Comparison of ENCODE assay signal across 8 cellular contexts in the genomic region with DNA sequence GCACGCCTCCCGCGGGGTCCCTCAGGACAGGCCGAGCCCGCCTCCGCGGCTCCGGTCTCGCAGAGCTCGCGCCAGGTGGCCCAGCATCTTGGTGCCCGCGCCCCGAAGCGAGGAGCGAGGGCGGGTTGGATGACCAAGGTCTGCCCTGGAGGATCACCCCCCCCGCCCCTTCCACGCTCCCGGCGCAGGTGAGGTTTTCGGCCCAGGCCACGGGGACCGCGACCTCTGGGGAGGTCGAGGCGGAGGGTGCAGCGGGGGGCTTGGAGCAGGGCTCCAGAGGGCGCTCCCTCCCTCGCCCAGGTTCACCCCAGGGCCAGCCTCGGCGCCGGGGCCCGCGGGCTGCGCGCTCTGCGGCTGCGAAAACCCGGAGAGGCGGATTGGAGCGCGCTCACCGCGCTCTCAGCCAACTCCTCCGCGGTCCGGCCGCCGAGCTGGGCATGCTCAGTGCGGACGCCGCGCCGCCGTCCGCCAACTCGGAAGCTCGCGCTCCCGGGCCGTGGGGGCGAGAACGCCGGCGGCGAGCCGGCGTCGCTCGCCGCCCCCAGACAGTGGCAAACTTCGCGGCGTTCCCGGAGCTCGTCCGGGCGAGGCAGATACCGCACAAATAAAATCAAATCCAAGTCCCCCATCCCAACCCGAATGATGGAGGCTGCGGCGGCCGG. TPM values are rescaled to one million over a fixed set of nuclear protein-coding genes. Genes with fewer than 3 reads are reported as not detected.
DNase-seq lines count a peak whose midpoint lies in the region; ATAC-seq and TF ChIP-seq lines count a peak whose summit lies in the region.

A gene with protein sequence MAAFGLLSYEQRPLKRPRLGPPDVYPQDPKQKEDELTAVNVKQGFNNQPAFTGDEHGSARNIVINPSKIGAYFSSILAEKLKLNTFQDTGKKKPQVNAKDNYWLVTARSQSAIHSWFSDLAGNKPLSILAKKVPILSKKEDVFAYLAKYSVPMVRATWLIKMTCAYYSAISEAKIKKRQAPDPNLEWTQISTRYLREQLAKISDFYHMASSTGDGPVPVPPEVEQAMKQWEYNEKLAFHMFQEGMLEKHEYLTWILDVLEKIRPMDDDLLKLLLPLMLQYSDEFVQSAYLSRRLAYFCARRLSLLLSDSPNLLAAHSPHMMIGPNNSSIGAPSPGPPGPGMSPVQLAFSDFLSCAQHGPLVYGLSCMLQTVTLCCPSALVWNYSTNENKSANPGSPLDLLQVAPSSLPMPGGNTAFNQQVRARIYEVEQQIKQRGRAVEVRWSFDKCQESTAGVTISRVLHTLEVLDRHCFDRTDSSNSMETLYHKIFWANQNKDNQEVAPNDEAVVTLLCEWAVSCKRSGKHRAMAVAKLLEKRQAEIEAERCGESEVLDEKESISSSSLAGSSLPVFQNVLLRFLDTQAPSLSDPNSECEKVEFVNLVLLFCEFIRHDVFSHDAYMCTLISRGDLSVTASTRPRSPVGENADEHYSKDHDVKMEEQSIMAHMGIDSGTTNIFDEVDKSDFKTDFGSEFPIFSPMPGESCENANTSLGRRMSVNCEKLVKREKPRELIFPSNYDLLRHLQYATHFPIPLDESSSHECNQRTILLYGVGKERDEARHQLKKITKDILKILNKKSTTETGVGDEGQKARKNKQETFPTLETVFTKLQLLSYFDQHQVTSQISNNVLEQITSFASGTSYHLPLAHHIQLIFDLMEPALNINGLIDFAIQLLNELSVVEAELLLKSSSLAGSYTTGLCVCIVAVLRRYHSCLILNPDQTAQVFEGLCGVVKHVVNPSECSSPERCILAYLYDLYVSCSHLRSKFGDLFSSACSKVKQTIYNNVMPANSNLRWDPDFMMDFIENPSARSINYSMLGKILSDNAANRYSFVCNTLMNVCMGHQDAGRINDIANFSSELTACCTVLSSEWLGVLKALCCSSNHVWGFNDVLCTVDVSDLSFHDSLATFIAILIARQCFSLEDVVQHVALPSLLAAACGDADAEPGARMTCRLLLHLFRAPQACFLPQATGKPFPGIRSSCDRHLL (N-terminal part only) (plus strand): TSS at position 438 of the 662 bp plus-strand sequence. CDS start 1,263 bp downstream, outside the sequence.

- peak within 1 kb of the TSS; percentile 97 for H3K4me3 Mint-ChIP-seq in Calu3 (ENCODE audit: low read depth, unreplicated experiment)
- peak within 1 kb of the TSS; percentile 91 for H3K4me3 Mint-ChIP-seq in activated naive CD8-positive, alpha-beta T cell

- H3K9me3 ChIP-seq in HUES48 (ENCODE audit: control insufficient read depth, insufficient read depth, low read length) (no peaks in the 10 kb centered on the region), OCI-LY7 (ENCODE audit: low read length) (no peaks in the 10 kb centered on the region), neutrophil (no peaks in the 10 kb centered on the region), transverse colon (no peaks in the 10 kb centered on the region)

- peaks cover 18% of the 10 kb centered on the region for H3K27me3 ChIP-seq in HUES48 (ENCODE audit: control insufficient read depth, insufficient read depth, low read length)
- H3K27me3 ChIP-seq in neutrophil = peaks cover 81% of the 10 kb centered on the region
- H3K27me3 ChIP-seq in transverse colon = peaks cover 67% of the 10 kb centered on the region

- POLR2A ChIA-PET in OCI-LY7 (lab: Charles Lee) = interaction anchor here (0.6 to 3.8 kb wide), 11 partner anchors 9 to 676 kb away, joined by 3 to 14 read pairs (median 4); no protein-coding TSS in a partner anchor

- peaks cover 9% of the 10 kb centered on the region for H3K4me1 Mint-ChIP-seq in Calu3 (ENCODE audit: low read depth, unreplicated experiment)
- H3K4me1 Mint-ChIP-seq in activated naive CD8-positive, alpha-beta T cell (ENCODE audit: low read depth) = peaks cover 11% of the 10 kb centered on the region

- H3K4me3 ChIP-seq in HUES48 (ENCODE audit: low read depth, low read length) = peak within 1 kb of the TSS; percentile 74
- H3K4me3 ChIP-seq in OCI-LY7 (ENCODE audit: low read depth, low read length, poor library complexity, severe bottlenecking) = peak within 1 kb of the TSS; percentile 88
- peak within 1 kb of the TSS; percentile 68 to 76 for H3K4me3 ChIP-seq in neutrophil (ENCODE audit: low read depth in 1 of 2, low read length in 1 of 2)
- peak within 1 kb of the TSS; percentile 43 to 66 (median 48) for H3K4me3 ChIP-seq in transverse colon

- intact Hi-C loops in Calu3 (cut with micrococcal nuclease; ENCODE audit: unreplicated experiment) (loop anchor here (5.0 kb wide), 2 partner anchors 62 to 158 kb away; no protein-coding TSS in a partner anchor), OCI-LY7 (cut with micrococcal nuclease; ENCODE audit: unreplicated experiment) (loop anchor here (1.0 to 5.0 kb wide), 5 partner anchors 61 to 1273 kb away; a partner anchor contains a TSS), transverse colon (cut with DNase I; ENCODE audit: low total_unique reads) (no loop called here)

- no peaks in the 10 kb centered on the region for H3K9me2 ChIP-seq in OCI-LY7 (ENCODE audit: insufficient read depth, low read length)

- TF ChIP-seq POLR2A in transverse colon (IDR thresholded peaks at IDR 0.05) = no peak

- peak within 1 kb of the TSS; percentile 38; the same call in 1 of the 2 replicates for H3K9ac ChIP-seq in HUES48 (ENCODE audit: low read depth, low read length)

- no peaks in the 10 kb centered on the region for H3K9me3 Mint-ChIP-seq in Calu3 (ENCODE audit: low read depth, unreplicated experiment)
- H3K9me3 Mint-ChIP-seq in activated naive CD8-positive, alpha-beta T cell (ENCODE audit: low read depth) = no peaks in the 10 kb centered on the region

- in situ Hi-C loops in transverse colon (cut with MboI; ENCODE audit: low pct_ligation_motif_present in 1 of 4, low pct_unique_long_range_greater_than_20kb in 1 of 4, low sequenced_read_pairs in 3 of 4) = no loop called here

- peak; percentile 67 for ATAC-seq in GM21381 (IDR thresholded peaks at IDR 0.05; ENCODE audit: unreplicated experiment)

- WGBS in transverse colon (ENCODE audit: low coverage in 1 of 2), 2 donors = 1% methylated on average over 24 of the region's 84 CpGs; no CpG with 5 or more reads in 1 of the 2 donors

- no peaks in the 10 kb centered on the region for H4K20me1 ChIP-seq in OCI-LY7 (ENCODE audit: insufficient read depth, low read length)

- H3K4me1 ChIP-seq in HUES48 (ENCODE audit: control insufficient read depth, insufficient read depth, low read length) (peaks cover 30% of the 10 kb centered on the region), OCI-LY7 (ENCODE audit: insufficient read depth, low read length, poor library complexity, severe bottlenecking) (peaks cover 25% of the 10 kb centered on the region), neutrophil (ENCODE audit: control insufficient read depth in 1 of 2, insufficient read depth in 1 of 2, low read depth in 1 of 2, low read length in 1 of 2) (peaks cover 24% of the 10 kb centered on the region in 2 experiments), transverse colon (peaks cover 0 to 24% (median 21%) of the 10 kb centered on the region in 4 donors)

- H3K36me3 Mint-ChIP-seq in Calu3 (ENCODE audit: insufficient read depth, unreplicated experiment) = peaks cover 26% of the 10 kb centered on the region
- no peaks in the 10 kb centered on the region for H3K36me3 Mint-ChIP-seq in activated naive CD8-positive, alpha-beta T cell

- peak within 1 kb of the TSS; percentile 93 for H3K4me2 ChIP-seq in OCI-LY7 (ENCODE audit: low read length)

- H3K36me3 ChIP-seq in HUES48 (ENCODE audit: control insufficient read depth, insufficient read depth, low read length) (no peaks in the 10 kb centered on the region), OCI-LY7 (ENCODE audit: insufficient read depth, low read length) (peaks cover 5% of the 10 kb centered on the region; the same call in 1 of the 2 replicates), neutrophil (no peaks in the 10 kb centered on the region), transverse colon (no peaks in the 10 kb centered on the region)

- BruUV-seq in Calu3 (replicated peaks; lab: Mats Ljungman, UMichigan) (no TSS peak), OCI-LY7 (replicated peaks; lab: Mats Ljungman, UMichigan) (no TSS peak)

- peak within 1 kb of the TSS; percentile 85 for H2AFZ ChIP-seq in OCI-LY7 (ENCODE audit: low read length)

- H3K27ac ChIP-seq in HUES48 (ENCODE audit: low read depth, low read length) = peak within 1 kb of the TSS; percentile 70
- H3K27ac ChIP-seq in OCI-LY7 (ENCODE audit: low read depth, low read length, poor library complexity, severe bottlenecking) = peak within 1 kb of the TSS; percentile 71
- H3K27ac ChIP-seq in neutrophil = no peak within 1 kb of the TSS
- H3K27ac ChIP-seq in transverse colon = peak within 1 kb of the TSS in 1 of 4 donors; percentile 31

- peaks cover 18% of the 10 kb centered on the region; the same call in 1 of the 2 replicates for H3K79me2 ChIP-seq in OCI-LY7 (ENCODE audit: insufficient read depth, low read depth, low read length)

- TF ChIP-seq CTCF in Calu3 (IDR thresholded peaks at IDR 0.05; ENCODE audit: unreplicated experiment) (no peak), OCI-LY7 (conservative IDR thresholded peaks at IDR 0.05; ENCODE audit: low read length) (peak; percentile 68), neutrophil (IDR thresholded peaks at IDR 0.05) (no peak), transverse colon (IDR thresholded peaks at IDR 0.05) (no peak)

- H3K27ac Mint-ChIP-seq in Calu3 (ENCODE audit: unreplicated experiment) = peak within 1 kb of the TSS; percentile 62
- H3K27ac Mint-ChIP-seq in activated naive CD8-positive, alpha-beta T cell = no peak within 1 kb of the TSS

- H3K27me3 Mint-ChIP-seq in Calu3 (ENCODE audit: unreplicated experiment) = peaks cover 35% of the 10 kb centered on the region
- H3K27me3 Mint-ChIP-seq in activated naive CD8-positive, alpha-beta T cell = peaks cover 21% of the 10 kb centered on the region

- no peak for TF ChIP-seq EP300 in transverse colon (IDR thresholded peaks at IDR 0.05; ENCODE audit: low read depth)

- CTCF ChIA-PET in Calu3 (lab: Charles Lee) (interaction anchor here (0.9 to 2.2 kb wide), 8 partner anchors 8 to 114 kb away, joined by 3 to 8 read pairs (median 4); no protein-coding TSS in a partner anchor), OCI-LY7 (lab: Charles Lee; ENCODE audit: unreplicated experiment) (interaction anchor here (1.1 kb wide), 1 partner anchor 57 kb away, joined by 4 read pairs; no protein-coding TSS in a partner anchor)

- DNase-seq in Calu3 (peak; percentile 88), OCI-LY7 (ENCODE audit: low spot score) (peak; percentile 90), glomerular visceral epithelial cell (ENCODE audit: extremely low spot score) (peak; percentile 78), transverse colon (peak; percentile 71)

RNA-seq across cellular contexts. Expression of the gene that starts here (rescaled TPM):
- total RNA-seq in Calu3 (2022) (4.6 and 5.2 TPM in 2 replicates), OCI-LY7 (2022) (32.7 and 33.8 TPM in 2 replicates), transverse colon (1 to 10 TPM in 2 of 4 donors, under 1 TPM in 2; under 0.01 to 8.6 (median 0.64) TPM)
- total RNA-seq in OCI-LY7 (2014; rRNA removed; shearing (Covaris generic)) = 12.6 and 16.4 TPM in 2 replicates
